ENCODE assay signal across 32 cellular contexts in the genomic region with DNA sequence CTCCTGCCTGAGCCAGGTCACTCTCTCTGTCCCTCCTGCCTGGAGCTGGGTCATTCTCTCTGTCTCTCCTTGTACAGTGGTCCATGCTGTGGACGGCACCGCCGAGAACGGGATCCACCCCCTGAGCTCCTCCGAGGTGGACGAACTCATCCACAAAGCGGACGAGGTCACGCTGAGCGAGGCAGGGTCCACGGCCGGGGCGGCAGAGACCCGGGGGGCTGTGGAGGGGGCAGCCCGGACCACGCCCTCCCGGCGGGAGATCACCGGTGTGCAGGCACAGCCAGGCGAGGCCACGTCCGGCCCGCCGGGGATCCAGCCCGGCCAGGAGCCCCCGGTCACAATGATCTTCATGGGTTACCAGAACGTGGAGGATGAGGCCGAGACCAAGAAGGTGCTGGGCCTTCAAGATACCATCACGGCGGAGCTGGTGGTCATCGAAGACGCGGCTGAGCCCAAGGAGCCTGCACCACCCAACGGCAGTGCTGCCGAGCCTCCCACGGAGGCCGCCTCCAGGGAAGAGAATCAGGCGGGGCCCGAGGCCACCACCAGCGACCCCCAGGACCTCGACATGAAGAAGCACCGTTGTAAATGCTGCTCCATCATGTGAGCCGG. TPM values are rescaled to one million over a fixed set of nuclear protein-coding genes. Genes with fewer than 3 reads are reported as not detected.
DNase-seq lines count a peak whose midpoint lies in the region; ATAC-seq, FAIRE-seq and TF ChIP-seq lines count a peak whose summit lies in the region.
"Had no signal": no experiment of that assay in that cellular context is flagged by ENCODE, and none has a peak within 500 bp of the region (broad histone marks: within the 10 kb centered on the region; RNA-seq: fewer than 3 reads in every experiment).

No MANE protein-coding gene starts in this region.

- peaks cover 4% of the 10 kb centered on the region for H3K36me3 Mint-ChIP-seq in type B pancreatic cell
- H3K36me3 Mint-ChIP-seq: CD14-positive monocyte; CD4-positive, alpha-beta memory T cell; CD4-positive, CD25-positive, alpha-beta regulatory T cell; CD8-positive, alpha-beta memory T cell had no signal

- peak; percentile 40 for FAIRE-seq in K562 (lab: Jason Lieb, UNC)
- FAIRE-seq: A204.1, GM12878, GM12892, GM18507 had no signal

- POLR2A ChIA-PET in K562 (lab: Yijun Ruan, JAX): no interaction called here

- CTCF ChIA-PET in K562 (lab: Yijun Ruan, JAX; ENCODE audit: low intra/inter-chr PET ratio): no interaction called here

- ATAC-seq in K562 (no peak), HG03354 (IDR thresholded peaks at IDR 0.05; ENCODE audit: poor library complexity, severe bottlenecking, unreplicated experiment) (no peak)
- ATAC-seq: GM12878 had no signal

- H3K27ac ChIP-seq in K562 (ENCODE audit: extremely low read depth, low read depth, low read length) (no peak overlapping the region), osteoblast (ENCODE audit: low read depth, low read length) (no peak overlapping the region)
- H3K27ac ChIP-seq: BLaER1 had no signal

- no peak for TF ChIP-seq RAD21 in K562 (CRISPR knock-in tag; conservative IDR thresholded peaks at IDR 0.05 in 1 of 2, IDR thresholded peaks at IDR 0.05 in 1 of 2)

- TF ChIP-seq EP300 in K562 (IDR thresholded peaks at IDR 0.05; ENCODE audit: low read length): no peak

- BruUV-seq in K562 (replicated peaks; lab: Mats Ljungman, UMichigan): no TSS peak

- H3K9me3 ChIP-seq in NT2/D1 (ENCODE audit: insufficient read depth, low read length) (peaks cover 10% of the 10 kb centered on the region; the same call in 1 of the 2 replicates), K562 (replicated peaks; ENCODE audit: control insufficient read depth, insufficient read depth, low read depth, low read length) (no peaks in the 10 kb centered on the region), osteoblast (ENCODE audit: low read depth, low read length) (peaks cover 5% of the 10 kb centered on the region)
- H3K9me3 ChIP-seq: BE2C had no signal

- H3K4me3 ChIP-seq in NT2/D1 (ENCODE audit: insufficient read length, low read depth): no peak overlapping the region
- no peak overlapping the region for H3K4me3 ChIP-seq in K562
- no peak overlapping the region for H3K4me3 ChIP-seq in osteoblast (ENCODE audit: insufficient read depth, low read length)
- H3K4me3 ChIP-seq: BLaER1, GM12878 had no signal

- H3K27me3 ChIP-seq in NT2/D1 (ENCODE audit: insufficient read depth, insufficient read length) (no peaks in the 10 kb centered on the region), K562 (ENCODE audit: control insufficient read depth in 2 of 2, insufficient read depth in 2 of 2, low read length in 2 of 2) (no peaks in the 10 kb centered on the region), osteoblast (ENCODE audit: insufficient read depth, low read length) (no peaks in the 10 kb centered on the region)
- H3K27me3 ChIP-seq: BLaER1 had no signal

- in situ Hi-C loops in K562 (cut with MboI): no loop called here

- H3K36me3 ChIP-seq in NT2/D1 (ENCODE audit: insufficient read depth, insufficient read length, low read length) (peaks cover 3% of the 10 kb centered on the region), K562 (ENCODE audit: control insufficient read depth, insufficient read depth, low read length) (no peaks in the 10 kb centered on the region), osteoblast (ENCODE audit: insufficient read depth, low read length) (no peaks in the 10 kb centered on the region)
- H3K36me3 ChIP-seq: BE2C had no signal

- H3K9ac ChIP-seq in NT2/D1 (ENCODE audit: insufficient read length, low read depth) (peak overlapping the region; percentile 42), K562 (ENCODE audit: insufficient read depth in 1 of 2, low read depth in 2 of 2, low read length in 2 of 2) (no peak overlapping the region)
- H3K9ac ChIP-seq: BLaER1 had no signal

- no peak overlapping the region for H3K4me2 ChIP-seq in K562 (ENCODE audit: insufficient read depth, low read length)
- H3K4me2 ChIP-seq in osteoblast (ENCODE audit: insufficient read depth, low read length): no peak overlapping the region
- H3K4me2 ChIP-seq: BLaER1 had no signal

- no peak for TF ChIP-seq CTCF in K562 (IDR thresholded peaks at IDR 0.05 in 2 of 3, conservative IDR thresholded peaks at IDR 0.05 in 1 of 3; ENCODE audit: insufficient read depth in 2 of 3, low read depth in 1 of 3, low read length in 3 of 3)
- TF ChIP-seq CTCF in osteoblast (IDR thresholded peaks at IDR 0.05; ENCODE audit: extremely low read depth, low read depth, low read length): no peak
- no peak for TF ChIP-seq CTCF in type B pancreatic cell (conservative IDR thresholded peaks at IDR 0.05)

- no peak overlapping the region for H3K27ac Mint-ChIP-seq in type B pancreatic cell
- H3K27ac Mint-ChIP-seq: CD4-positive, alpha-beta memory T cell; CD8-positive, alpha-beta memory T cell had no signal

- no peaks in the 10 kb centered on the region for H3K9me3 Mint-ChIP-seq in type B pancreatic cell

- 80% methylated on average over 12 of the region's 43 CpGs for WGBS in K562 (ENCODE audit: insufficient coverage, low coverage, missing lambda C conversion rate)

- no peak overlapping the region for H3K4me3 Mint-ChIP-seq in type B pancreatic cell
- H3K4me3 Mint-ChIP-seq: CD14-positive monocyte; CD4-positive, alpha-beta memory T cell; CD4-positive, CD25-positive, alpha-beta regulatory T cell; CD8-positive, alpha-beta memory T cell had no signal

- H4K20me1 ChIP-seq in K562 (replicated peaks; ENCODE audit: control insufficient read depth, insufficient read depth, low read length): no peaks in the 10 kb centered on the region
- no peaks in the 10 kb centered on the region for H4K20me1 ChIP-seq in osteoblast (ENCODE audit: insufficient read depth, low read length)

- H3K79me2 ChIP-seq in K562 (ENCODE audit: control insufficient read depth, insufficient read depth, low read length) (no peaks in the 10 kb centered on the region), osteoblast (ENCODE audit: insufficient read depth, low read length) (no peaks in the 10 kb centered on the region)

- H2AFZ ChIP-seq in K562 (ENCODE audit: low read depth, low read length) (no peak overlapping the region), osteoblast (ENCODE audit: low read length) (no peak overlapping the region)

- intact Hi-C loops in K562 (cut with micrococcal nuclease): no loop called here

- peaks cover 4% of the 10 kb centered on the region for H3K4me1 Mint-ChIP-seq in type B pancreatic cell (ENCODE audit: unreplicated experiment)
- H3K4me1 Mint-ChIP-seq: CD4-positive, alpha-beta memory T cell; CD4-positive, CD25-positive, alpha-beta regulatory T cell; CD8-positive, alpha-beta memory T cell had no signal

- peaks cover 16% of the 10 kb centered on the region for H3K4me1 ChIP-seq in NT2/D1 (ENCODE audit: insufficient read depth, insufficient read length)
- H3K4me1 ChIP-seq in K562 (replicated peaks in 1 of 2; ENCODE audit: control insufficient read depth in 2 of 2, insufficient read depth in 2 of 2, low read length in 2 of 2): peaks cover 10 to 57% of the 10 kb centered on the region in 2 experiments; a peak in 4 of 5 replicates
- no peaks in the 10 kb centered on the region for H3K4me1 ChIP-seq in osteoblast (ENCODE audit: insufficient read depth, low read length)
- H3K4me1 ChIP-seq: BE2C had no signal

- no peak for DNase-seq in NT2/D1 (ENCODE audit: low read depth, low spot score)
- DNase-seq in K562 (ENCODE audit: extremely low read depth in 1 of 4, low spot score in 3 of 4): no peak
- peak; percentile 90 for DNase-seq in osteoblast (ENCODE audit: insufficient read length, low spot score, missing footprints)
- peak; percentile 69 for DNase-seq in type B pancreatic cell (ENCODE audit: extremely low spot score, unreplicated experiment)
- no peak for DNase-seq in activated CD4-positive, alpha-beta T cell treated with anti-CD3 and anti-CD28 coated beads for 1 hour
- no peak for DNase-seq in islet precursor cell
- DNase-seq: 8988T; ACHN; BE2C; C1 segment of cervical spinal cord; CD4-positive, CD25-positive, alpha-beta regulatory T cell; CD8-positive, alpha-beta memory T cell; COR-L47; DMS 273 treated with DMSO at 0.1 percent for 48 hours; DMS153; DMS53; DMS79; DND-41; EL; GDM1 had no signal

- no peak for TF ChIP-seq POLR2A in K562 (conservative IDR thresholded peaks at IDR 0.05)

- H3K27me3 Mint-ChIP-seq in type B pancreatic cell: no peaks in the 10 kb centered on the region
- H3K27me3 Mint-ChIP-seq: CD4-positive, alpha-beta memory T cell; CD4-positive, CD25-positive, alpha-beta regulatory T cell; CD8-positive, alpha-beta memory T cell had no signal

- H3K9me1 ChIP-seq in K562 (ENCODE audit: control insufficient read depth, insufficient read depth, low read length): no peaks in the 10 kb centered on the region

RNA-seq across cellular contexts. Expression of a gene that starts 4.6 kb away (rescaled TPM):
- total RNA-seq in K562 (2011; cell fraction: chromatin; rRNA removed; ENCODE audit: low replicate concordance): not detected in 2 replicates
- total RNA-seq in K562 (2011; cell fraction: nucleolus; rRNA removed): not detected in 2 replicates
- total RNA-seq in K562 (2011; cell fraction: nucleoplasm; rRNA removed): not detected in 2 replicates
- total RNA-seq in K562 (2014; rRNA removed) (0.05 and 0.24 TPM in 2 replicates), K562 (2014; rRNA removed; fragmentation: Illumina TruSeq; extraction: Trizol) (not detected in 2 replicates), K562 (2015; rRNA removed; fragmentation: Illumina TruSeq; extraction: Trizol) (not detected in 2 replicates), K562 (2021) (0.20 and 0.29 TPM in 2 replicates), osteoblast (0.36 and 0.59 TPM in 2 replicates), type B pancreatic cell (ENCODE audit: low replicate concordance) (9.4 and 20.8 TPM in 2 replicates)
- polyA plus RNA-seq in K562 (2011; rRNA removed) (0.03 and 0.06 TPM in 2 replicates), K562 (2014; fragmentation: Illumina TruSeq; extraction: Trizol) (not detected in 2 replicates), K562 (2014; fragmentation: Nextera tagmentation; extraction: Ambion mirVana) (not detected), K562 (2014; rRNA removed) (0.04 TPM in 1 of 2 replicates, not detected in the other)
- 0.10 and 0.13 TPM in 2 replicates for polyA plus RNA-seq in K562 (2011; cell fraction: cytosol; rRNA removed)
- 0.10 TPM in 1 of 2 replicates, not detected in the other for polyA plus RNA-seq in K562 (2011; cell fraction: nucleus; rRNA removed)
- 0.04 and 0.07 TPM in 2 replicates for polyA plus RNA-seq in K562 (2012)
- not detected in 2 replicates for polyA minus RNA-seq in K562 (2011; rRNA and poly(A)+ RNA removed)
- polyA minus RNA-seq in K562 (2011; cell fraction: cytosol; rRNA and poly(A)+ RNA removed): 0.55 TPM in 1 of 2 replicates, not detected in the other
- polyA minus RNA-seq in K562 (2011; cell fraction: nucleus; rRNA and poly(A)+ RNA removed): not detected in 2 replicates
- total RNA-seq: CD4-positive, alpha-beta memory T cell; CD4-positive, CD25-positive, alpha-beta regulatory T cell; CD8-positive, alpha-beta memory T cell; GM12878 had no signal
- polyA plus RNA-seq: CD14-positive monocyte; CD4-positive, alpha-beta memory T cell; CD4-positive, CD25-positive, alpha-beta regulatory T cell; CD8-positive, alpha-beta memory T cell; GM12878 had no signal

RNA-seq across cellular contexts. Expression of a gene that starts 37.6 kb away (rescaled TPM):
- total RNA-seq in K562 (2011; cell fraction: chromatin; rRNA removed; ENCODE audit: low replicate concordance): 4.4 and 8.7 TPM in 2 replicates
- total RNA-seq in K562 (2011; cell fraction: nucleolus; rRNA removed): 4.2 and 5.2 TPM in 2 replicates
- total RNA-seq in K562 (2011; cell fraction: nucleoplasm; rRNA removed): 2.3 and 6.4 TPM in 2 replicates
- total RNA-seq in K562 (2014; rRNA removed): 2.6 and 3.3 TPM in 2 replicates
- 0.51 and 0.73 TPM in 2 replicates for total RNA-seq in K562 (2014; rRNA removed; fragmentation: Illumina TruSeq; extraction: Trizol)
- 1.6 and 1.8 TPM in 2 replicates for total RNA-seq in K562 (2015; rRNA removed; fragmentation: Illumina TruSeq; extraction: Trizol)
- total RNA-seq in K562 (2021): 6.6 and 6.9 TPM in 2 replicates
- 2.4 and 2.8 TPM in 2 replicates for polyA plus RNA-seq in K562 (2011; rRNA removed)
- 2.4 and 5.7 TPM in 2 replicates for polyA plus RNA-seq in K562 (2011; cell fraction: cytosol; rRNA removed)
- polyA plus RNA-seq in K562 (2011; cell fraction: nucleus; rRNA removed): 2.8 and 5.3 TPM in 2 replicates
- 3.7 and 10.5 TPM in 2 replicates for polyA plus RNA-seq in K562 (2012)
- polyA plus RNA-seq in K562 (2014; fragmentation: Illumina TruSeq; extraction: Trizol): 1.7 and 3.0 TPM in 2 replicates
- under 1 TPM; 0.04 to 0.08 TPM for polyA plus RNA-seq in K562 (2014; fragmentation: Nextera tagmentation; extraction: Ambion mirVana)
- 2.1 and 3.3 TPM in 2 replicates for polyA plus RNA-seq in K562 (2014; rRNA removed)
- 0.45 and 1.0 TPM in 2 replicates for polyA minus RNA-seq in K562 (2011; rRNA and poly(A)+ RNA removed)
- polyA minus RNA-seq in K562 (2011; cell fraction: cytosol; rRNA and poly(A)+ RNA removed): 8.5 and 10.1 TPM in 2 replicates
- 1.3 and 2.2 TPM in 2 replicates for polyA minus RNA-seq in K562 (2011; cell fraction: nucleus; rRNA and poly(A)+ RNA removed)
- 9.7 and 10.5 TPM in 2 replicates for total RNA-seq in osteoblast
- total RNA-seq in type B pancreatic cell (ENCODE audit: low replicate concordance): 63.3 and 64.1 TPM in 2 replicates
- total RNA-seq: CD4-positive, alpha-beta memory T cell; CD4-positive, CD25-positive, alpha-beta regulatory T cell; CD8-positive, alpha-beta memory T cell had no signal
- polyA plus RNA-seq: CD14-positive monocyte; CD4-positive, alpha-beta memory T cell; CD4-positive, CD25-positive, alpha-beta regulatory T cell; CD8-positive, alpha-beta memory T cell had no signal

RNA-seq across cellular contexts. Expression of a gene that starts 50.9 kb away (rescaled TPM):
- 327 and 692 TPM in 2 replicates for total RNA-seq in K562 (2011; cell fraction: chromatin; rRNA removed; ENCODE audit: low replicate concordance)
- total RNA-seq in K562 (2011; cell fraction: nucleolus; rRNA removed): 382 and 389 TPM in 2 replicates
- 336 and 353 TPM in 2 replicates for total RNA-seq in K562 (2011; cell fraction: nucleoplasm; rRNA removed)
- 237 and 443 TPM in 2 replicates for total RNA-seq in K562 (2014; rRNA removed)
- total RNA-seq in K562 (2014; rRNA removed; fragmentation: Illumina TruSeq; extraction: Trizol): 234 TPM in 2 replicates
- 183 and 187 TPM in 2 replicates for total RNA-seq in K562 (2015; rRNA removed; fragmentation: Illumina TruSeq; extraction: Trizol)
- total RNA-seq in K562 (2021): 751 and 759 TPM in 2 replicates
- polyA plus RNA-seq in K562 (2011; rRNA removed): 131 and 357 TPM in 2 replicates
- 138 and 245 TPM in 2 replicates for polyA plus RNA-seq in K562 (2011; cell fraction: cytosol; rRNA removed)
- 683 and 1,149 TPM in 2 replicates for polyA plus RNA-seq in K562 (2011; cell fraction: nucleus; rRNA removed)
- 757 and 849 TPM in 2 replicates for polyA plus RNA-seq in K562 (2012)
- polyA plus RNA-seq in K562 (2014; fragmentation: Illumina TruSeq; extraction: Trizol): 413 and 465 TPM in 2 replicates
- polyA plus RNA-seq in K562 (2014; fragmentation: Nextera tagmentation; extraction: Ambion mirVana): 10 to 100 TPM; 14.0 to 18.1 TPM
- 291 and 296 TPM in 2 replicates for polyA plus RNA-seq in K562 (2014; rRNA removed)
- polyA minus RNA-seq in K562 (2011; rRNA and poly(A)+ RNA removed): 127 and 175 TPM in 2 replicates
- polyA minus RNA-seq in K562 (2011; cell fraction: cytosol; rRNA and poly(A)+ RNA removed): 353 and 383 TPM in 2 replicates
- 242 and 246 TPM in 2 replicates for polyA minus RNA-seq in K562 (2011; cell fraction: nucleus; rRNA and poly(A)+ RNA removed)
- 106 and 124 TPM in 2 replicates for total RNA-seq in osteoblast
- total RNA-seq in type B pancreatic cell (ENCODE audit: low replicate concordance): 416 and 496 TPM in 2 replicates

RNA-seq across cellular contexts. Expression of a gene that starts 51.1 kb away (rescaled TPM):
- not detected in 2 replicates for total RNA-seq in K562 (2011; cell fraction: chromatin; rRNA removed; ENCODE audit: low replicate concordance)
- 0.50 and 1.1 TPM in 2 replicates for total RNA-seq in K562 (2011; cell fraction: nucleolus; rRNA removed)
- 0.37 TPM in 1 of 2 replicates, not detected in the other for total RNA-seq in K562 (2011; cell fraction: nucleoplasm; rRNA removed)
- total RNA-seq in K562 (2014; rRNA removed): 1.9 and 2.0 TPM in 2 replicates
- total RNA-seq in K562 (2014; rRNA removed; fragmentation: Illumina TruSeq; extraction: Trizol): not detected in 2 replicates
- 2.5 and 3.0 TPM in 2 replicates for total RNA-seq in K562 (2015; rRNA removed; fragmentation: Illumina TruSeq; extraction: Trizol)
- total RNA-seq in K562 (2021): 1.0 and 2.0 TPM in 2 replicates
- polyA plus RNA-seq in K562 (2011; rRNA removed): 0.22 and 0.49 TPM in 2 replicates
- 0.53 and 2.1 TPM in 2 replicates for polyA plus RNA-seq in K562 (2011; cell fraction: cytosol; rRNA removed)
- polyA plus RNA-seq in K562 (2011; cell fraction: nucleus; rRNA removed): 0.34 and 0.37 TPM in 2 replicates
- polyA plus RNA-seq in K562 (2012): 4.0 and 26.3 TPM in 2 replicates
- polyA plus RNA-seq in K562 (2014; fragmentation: Illumina TruSeq; extraction: Trizol): 0.86 TPM in 1 of 2 replicates, not detected in the other
- polyA plus RNA-seq in K562 (2014; fragmentation: Nextera tagmentation; extraction: Ambion mirVana): under 1 TPM in 1 of 2 experiments, not detected in 1; 0.06 TPM
- polyA plus RNA-seq in K562 (2014; rRNA removed): 1.5 TPM in 2 replicates
- not detected in 2 replicates for polyA minus RNA-seq in K562 (2011; rRNA and poly(A)+ RNA removed)
- not detected in 2 replicates for polyA minus RNA-seq in K562 (2011; cell fraction: cytosol; rRNA and poly(A)+ RNA removed)
- not detected in 2 replicates for polyA minus RNA-seq in K562 (2011; cell fraction: nucleus; rRNA and poly(A)+ RNA removed)
- total RNA-seq in osteoblast: not detected in 2 replicates
- total RNA-seq in type B pancreatic cell (ENCODE audit: low replicate concordance): not detected in 2 replicates
- total RNA-seq: A673; CD4-positive, alpha-beta memory T cell; CD8-positive, alpha-beta memory T cell; Daoy; G401; GM12878 had no signal
- polyA plus RNA-seq: AG04450; CD4-positive, alpha-beta memory T cell; CD4-positive, CD25-positive, alpha-beta regulatory T cell; CD8-positive, alpha-beta memory T cell; GM12878 had no signal

Comparison
In these comparisons a context has a peak if more than half of its experiments do, and no peak if none do; other contexts are left out.
1. DNase-seq: peak in osteoblast (single experiment) and type B pancreatic cell (single experiment); none in NT2/D1 (single experiment), K562 (0 of 4), activated CD4-positive, alpha-beta T cell treated with anti-CD3 and anti-CD28 coated beads for 1 hour (single experiment) and islet precursor cell (single experiment).